Comparison of ENCODE assay signal across 31 cellular contexts in the genomic region with DNA sequence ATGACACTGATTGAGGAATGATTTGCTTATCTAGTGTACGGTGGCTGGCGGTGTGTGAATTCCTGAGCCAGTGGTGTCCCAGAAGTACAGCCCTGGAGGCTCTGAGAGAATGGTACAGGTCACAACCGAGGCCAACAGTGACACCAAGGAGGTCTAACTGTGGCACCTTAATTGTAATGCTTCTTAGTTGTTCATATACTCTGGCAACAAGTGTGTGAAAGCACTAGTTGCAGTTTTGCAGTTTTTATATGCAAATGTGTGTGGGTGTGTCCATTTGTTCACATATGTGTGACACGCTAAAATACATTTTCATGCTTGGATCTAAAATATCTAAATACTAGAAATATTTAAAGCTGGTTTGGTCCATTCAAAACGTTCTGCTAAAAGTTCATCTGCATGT.
"Had no signal": no experiment of that assay in that cellular context is flagged by ENCODE, and none has a peak within 500 bp of the region (broad histone marks: within the 10 kb centered on the region; RNA-seq: fewer than 3 reads in every experiment).

No MANE protein-coding gene starts in this region.

- H3K9me3 ChIP-seq: adrenal gland, ascending aorta, body of pancreas, breast epithelium had no signal

- H3K27ac ChIP-seq: adrenal gland, ascending aorta, body of pancreas, brain microvascular endothelial cell, breast epithelium, cardiac muscle cell had no signal

- H3K27me3 ChIP-seq: adrenal gland, ascending aorta, body of pancreas, brain microvascular endothelial cell, breast epithelium, cardiac muscle cell had no signal

- H3K4me1 ChIP-seq: adrenal gland, ascending aorta, body of pancreas, breast epithelium had no signal

- ATAC-seq: activated naive CD4-positive, alpha-beta T cell treated with anti-CD3 and anti-CD28 coated beads, Interleukin-2, amount 50 U/mL, for 72 hours; activated naive CD8-positive, alpha-beta T cell treated with anti-CD3 and anti-CD28 coated beads, Interleukin-2, amount 50 U/mL, for 24 hours; activated T-cell treated with anti-CD3 and anti-CD28 coated beads, Interleukin-2, amount 50 U/mL, for 4 hours; activated T-cell treated with anti-CD3 and anti-CD28 coated beads, Interleukin-2, amount 50 U/mL, for 72 hours; activated T-helper 17 cell treated with anti-CD3 and anti-CD28 coated beads, Interleukin-2, amount 50 U/mL, for 72 hours; body of pancreas had no signal

- H3K4me3 ChIP-seq: adrenal gland, ascending aorta, body of pancreas, breast epithelium, cardiac muscle cell had no signal

- DNase-seq: activated effector memory CD4-positive, alpha-beta T cell treated with anti-CD3 and anti-CD28 coated beads, Interleukin-2, amount 50 U/mL, for 16 hours; activated effector memory CD4-positive, alpha-beta T cell treated with Interleukin-2 at 50 U/mL for 16 hours; activated gamma-delta T cell; activated gamma-delta T cell treated with Interleukin-2 at 50 U/mL for 16 hours; activated naive CD4-positive, alpha-beta T cell; activated naive CD4-positive, alpha-beta T cell treated with anti-CD3 and anti-CD28 coated beads for 36 hours; activated naive CD4-positive, alpha-beta T cell treated with anti-CD3 and anti-CD28 coated beads, Interleukin-2, amount 10 ng/mL, durations not matched to agents 7 days and 5 days; activated naive CD4-positive, alpha-beta T cell treated with anti-CD3 and anti-CD28 coated beads, Interleukin-2, amount 50 U/mL, for 16 hours; activated naive CD4-positive, alpha-beta T cell treated with Interleukin-2 at 50 U/mL for 16 hours; activated naive CD8-positive, alpha-beta T cell treated with anti-CD3 and anti-CD28 coated beads for 36 hours; activated naive CD8-positive, alpha-beta T cell treated with anti-CD3 and anti-CD28 coated beads, Interleukin-2, amount 10 ng/mL, durations not matched to agents 7 days and 5 days; activated naive CD8-positive, alpha-beta T cell treated with anti-CD3 and anti-CD28 coated beads, Interleukin-2, amount 50 U/mL, for 24 hours; activated T-cell treated with anti-CD3 and anti-CD28 coated beads, Interleukin-2, amount 50 U/mL, for 24 hours; activated T-cell treated with anti-CD3 and anti-CD28 coated beads, Interleukin-2, amount 50 U/mL, for 4 hours; activated T-cell treated with anti-CD3 and anti-CD28 coated beads, Interleukin-2, amount 50 U/mL, for 48 hours; activated T-cell treated with anti-CD3 and anti-CD28 coated beads, Interleukin-2, amount 50 U/mL, for 72 hours; adrenal gland; amniotic stem cell; amygdala; anterior cingulate cortex; aorta; body of pancreas; brain microvascular endothelial cell; caudate nucleus; central memory CD4-positive, alpha-beta T cell; cerebellar nuclear complex had no signal

- H3K36me3 ChIP-seq: adrenal gland, ascending aorta, brain microvascular endothelial cell, breast epithelium, cardiac muscle cell had no signal
